12 cellular contexts compared by ENCODE assay signal in the genomic region with DNA sequence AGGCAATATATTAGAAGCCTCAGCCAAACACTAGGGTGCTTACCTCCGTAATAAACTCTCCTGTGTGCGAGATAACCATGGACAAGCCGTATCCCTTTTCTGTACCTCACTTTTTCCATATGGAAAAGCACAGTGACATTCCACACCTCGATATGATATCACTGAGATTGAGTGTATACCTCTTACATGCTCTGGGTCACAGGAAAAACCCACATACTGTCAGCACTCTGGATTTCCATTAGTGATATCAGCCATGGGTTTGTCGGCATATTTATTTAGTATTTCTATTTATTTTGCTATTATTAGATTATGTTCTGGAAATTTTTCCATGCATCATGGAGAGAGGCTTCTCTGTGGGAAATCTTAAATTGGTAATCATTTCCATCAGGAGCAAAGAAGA. TPM values are rescaled to one million over a fixed set of nuclear protein-coding genes. Genes with fewer than 3 reads are reported as not detected.
DNase-seq lines count a peak whose midpoint lies in the region; ATAC-seq and TF ChIP-seq lines count a peak whose summit lies in the region.
"Had no signal": no experiment of that assay in that cellular context is flagged by ENCODE, and none has a peak within 500 bp of the region (broad histone marks: within the 10 kb centered on the region; RNA-seq: fewer than 3 reads in every experiment).

No MANE protein-coding gene starts in this region.

- peaks cover 8% of the 10 kb centered on the region for H3K27me3 ChIP-seq in osteoblast (ENCODE audit: insufficient read depth, low read length)

- no peaks in the 10 kb centered on the region for H3K36me3 ChIP-seq in HEK293 (ENCODE audit: control insufficient read depth in 2 of 2, insufficient read depth in 1 of 2, low read length in 2 of 2)
- H3K36me3 ChIP-seq in osteoblast (ENCODE audit: insufficient read depth, low read length): no peaks in the 10 kb centered on the region

- POLR2A ChIA-PET in HEK293 (lab: Yijun Ruan, JAX): no interaction called here

- H3K9me3 ChIP-seq in HEK293 (ENCODE audit: control insufficient read depth, insufficient read depth, low read depth, low read length): no peaks in the 10 kb centered on the region; the same call in 1 of the 2 replicates
- no peaks in the 10 kb centered on the region for H3K9me3 ChIP-seq in osteoblast (ENCODE audit: low read depth, low read length)

- H3K4me3 ChIP-seq in HEK293 (ENCODE audit: low read depth, low read length): no peak overlapping the region
- no peak overlapping the region for H3K4me3 ChIP-seq in choroid plexus epithelial cell (ENCODE audit: low read depth, low read length)
- H3K4me3 ChIP-seq in osteoblast (ENCODE audit: insufficient read depth, low read length): no peak overlapping the region
- H3K4me3 ChIP-seq: GM23248 had no signal

- H3K27ac ChIP-seq in HEK293 (ENCODE audit: extremely low read depth, low read depth, low read length): no peak overlapping the region
- H3K27ac ChIP-seq in osteoblast (ENCODE audit: low read depth, low read length): no peak overlapping the region
- H3K27ac ChIP-seq: GM23248 had no signal

- ATAC-seq in GM19463 (IDR thresholded peaks at IDR 0.05; ENCODE audit: unreplicated experiment): no peak

- no peaks in the 10 kb centered on the region for H3K79me2 ChIP-seq in osteoblast (ENCODE audit: insufficient read depth, low read length)

- TF ChIP-seq CTCF in HEK293 (tag by site-specific recombination; IDR thresholded peaks at IDR 0.05) (no peak), choroid plexus epithelial cell (conservative IDR thresholded peaks at IDR 0.05; ENCODE audit: low read depth, low read length) (no peak), osteoblast (IDR thresholded peaks at IDR 0.05; ENCODE audit: extremely low read depth, low read depth, low read length) (no peak)

- no peaks in the 10 kb centered on the region for H4K20me1 ChIP-seq in osteoblast (ENCODE audit: insufficient read depth, low read length)

- DNase-seq in NCI-H69 (lab: John Stamatoyannopoulos, UW) (peak; percentile 29), choroid plexus epithelial cell (ENCODE audit: low read depth) (peak; percentile 4), osteoblast (ENCODE audit: insufficient read length, low spot score, missing footprints) (peak; percentile 42), NOMO-1 treated with dmso at 0.1 percent for 144 hours (lab: John Stamatoyannopoulos, UW; ENCODE audit: unreplicated experiment) (no peak), NCI-H1417 treated with DMSO at 0.1 percent for 48 hours (lab: John Stamatoyannopoulos, UW) (no peak)
- DNase-seq: C1 segment of cervical spinal cord; Calu3; CD4-positive, alpha-beta T cell; DMS 273 treated with DMSO at 0.1 percent for 48 hours; GM23248 had no signal

- H3K4me1 ChIP-seq in HEK293 (ENCODE audit: control insufficient read depth, insufficient read depth, low read length): peaks cover 6% of the 10 kb centered on the region; the same call in 1 of the 2 replicates
- H3K4me1 ChIP-seq in osteoblast (ENCODE audit: insufficient read depth, low read length): peaks cover 9% of the 10 kb centered on the region

- H2AFZ ChIP-seq in osteoblast (ENCODE audit: low read length): no peak overlapping the region

- CTCF ChIA-PET in HEK293 (lab: Yijun Ruan, JAX): no interaction called here

- no peak overlapping the region for H3K4me2 ChIP-seq in osteoblast (ENCODE audit: insufficient read depth, low read length)

TF ChIP-seq in HEK293, 187 proteins besides CTCF, POLR2A, EP300 and RAD21:
- TF ChIP-seq ZNF626 (tag by site-specific recombination; IDR thresholded peaks at IDR 0.05): no peak
- TF ChIP-seq ZNF335 (tag by site-specific recombination; conservative IDR thresholded peaks at IDR 0.05): 0 out of 2 replicates have a peak, but pooled peaks have one; percentile 1
- TF ChIP-seq ZFP69B (tag by site-specific recombination; IDR thresholded peaks at IDR 0.05): no peak

RNA-seq across cellular contexts. Expression of gene DAAM1, which starts 28.0 kb away (rescaled TPM):
- 19.5 and 24.2 TPM in 2 replicates for total RNA-seq in osteoblast

Comparison
In these comparisons a context has a peak if more than half of its experiments do, and no peak if none do; other contexts are left out.
1. DNase-seq: peak in NCI-H69 (single experiment), choroid plexus epithelial cell (single experiment) and osteoblast (single experiment); none in NOMO-1 treated with dmso at 0.1 percent for 144 hours (single experiment) and NCI-H1417 treated with DMSO at 0.1 percent for 48 hours (single experiment).